ENCODE assay signal across 1 cellular context in the genomic region with DNA sequence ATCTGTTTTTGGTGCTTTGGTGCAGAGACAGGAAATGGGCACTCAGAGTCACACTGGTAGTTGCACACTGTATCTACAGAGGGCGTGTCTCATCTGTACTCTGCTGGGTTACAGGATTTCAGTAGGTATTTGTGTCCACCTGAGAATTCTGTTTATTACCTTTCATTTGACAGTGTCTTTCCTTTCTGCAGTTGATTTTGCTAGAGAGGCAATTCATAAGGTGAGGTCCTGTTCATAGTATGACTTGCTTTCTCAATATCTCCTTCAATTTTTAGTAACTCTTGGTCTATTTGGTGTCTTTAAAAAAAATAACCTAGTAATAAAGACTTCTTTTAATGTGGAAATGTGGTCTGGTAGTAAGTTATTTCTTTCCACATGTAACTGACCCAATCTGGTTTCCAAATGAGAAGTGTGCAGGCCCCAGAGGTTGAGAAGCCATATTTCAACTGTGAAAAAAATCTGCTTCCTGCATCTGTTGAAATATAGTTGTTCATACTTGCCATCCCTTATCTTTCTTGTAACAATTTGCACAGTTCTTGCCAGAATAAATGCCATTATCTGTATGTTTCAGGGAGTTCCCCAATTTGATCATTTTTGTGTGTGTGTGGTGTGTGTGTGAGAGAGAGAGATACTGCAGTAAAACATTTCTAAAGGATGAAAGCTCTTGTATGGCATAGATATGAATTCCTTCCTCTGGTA.
TF ChIP-seq lines count a peak whose summit lies in the region.

No MANE protein-coding gene starts in this region.

TF ChIP-seq in K562, 482 proteins besides CTCF, POLR2A, EP300 and RAD21 (continued from another document and continues in another):
- TF ChIP-seq NCOA4 (IDR thresholded peaks at IDR 0.05; ENCODE audit: partially characterized antibody) (no peak), ZNF655 (CRISPR knock-in tag; IDR thresholded peaks at IDR 0.05) (no peak), HCFC1 (IDR thresholded peaks at IDR 0.05; ENCODE audit: low read depth, low read length) (peak; percentile 20; the same call in 1 of the 2 replicates), ARID2 (IDR thresholded peaks at IDR 0.05) (no peak), E2F1 (CRISPR knock-in tag; IDR thresholded peaks at IDR 0.05) (no peak), TBP (optimal IDR thresholded peaks at IDR 0.05; ENCODE audit: low read depth, low read length) (no peak), TRIM25 (IDR thresholded peaks at IDR 0.05; ENCODE audit: borderline replicate concordance) (no peak), CBX5 (IDR thresholded peaks at IDR 0.05; ENCODE audit: borderline replicate concordance, low read depth) (no peak), SMAD1 (IDR thresholded peaks at IDR 0.05; ENCODE audit: low read depth, low read length, partially characterized antibody) (peak; percentile 68), MEF2A (IDR thresholded peaks at IDR 0.05; ENCODE audit: control insufficient read depth, low read depth, low read length) (0 out of 2 replicates have a peak, but pooled peaks have one; percentile 36), RHOXF2B (CRISPR knock-in tag; conservative IDR thresholded peaks at IDR 0.05) (no peak), ZNF717 (CRISPR knock-in tag; IDR thresholded peaks at IDR 0.05) (no peak), ZBTB9 (CRISPR knock-in tag; IDR thresholded peaks at IDR 0.05) (peak; percentile 51; the same call in 1 of the 2 replicates), ZC3H4 (CRISPR knock-in tag; IDR thresholded peaks at IDR 0.05; ENCODE audit: borderline replicate concordance) (no peak), SRSF1 (IDR thresholded peaks at IDR 0.05; ENCODE audit: low read depth, low read length) (no peak), CHD4 (IDR thresholded peaks at IDR 0.05; ENCODE audit: insufficient read depth, insufficient replicate concordance, low read depth, low read length, poor library complexity, severe bottlenecking) (peak; percentile 4), ZEB2 (IDR thresholded peaks at IDR 0.05) (peak; percentile 78; the same call in 1 of the 2 replicates), STAT5B (CRISPR knock-in tag; IDR thresholded peaks at IDR 0.05) (no peak), NR3C1 (CRISPR knock-in tag; IDR thresholded peaks at IDR 0.05) (no peak), ZNF75A (CRISPR knock-in tag; IDR thresholded peaks at IDR 0.05) (0 out of 2 replicates have a peak, but pooled peaks have one; percentile 5), OTX1 (CRISPR knock-in tag; IDR thresholded peaks at IDR 0.05) (no peak), ZNF584 (CRISPR knock-in tag; IDR thresholded peaks at IDR 0.05; ENCODE audit: low read depth) (0 out of 2 replicates have a peak, but pooled peaks have one; percentile 14), IFI16 (CRISPR knock-in tag; IDR thresholded peaks at IDR 0.05) (no peak), U2AF1 (optimal IDR thresholded peaks at IDR 0.05; ENCODE audit: low read depth, low read length) (no peak), CAMTA2 (CRISPR knock-in tag; conservative IDR thresholded peaks at IDR 0.05) (no peak)
- TF ChIP-seq, protein P1, sequence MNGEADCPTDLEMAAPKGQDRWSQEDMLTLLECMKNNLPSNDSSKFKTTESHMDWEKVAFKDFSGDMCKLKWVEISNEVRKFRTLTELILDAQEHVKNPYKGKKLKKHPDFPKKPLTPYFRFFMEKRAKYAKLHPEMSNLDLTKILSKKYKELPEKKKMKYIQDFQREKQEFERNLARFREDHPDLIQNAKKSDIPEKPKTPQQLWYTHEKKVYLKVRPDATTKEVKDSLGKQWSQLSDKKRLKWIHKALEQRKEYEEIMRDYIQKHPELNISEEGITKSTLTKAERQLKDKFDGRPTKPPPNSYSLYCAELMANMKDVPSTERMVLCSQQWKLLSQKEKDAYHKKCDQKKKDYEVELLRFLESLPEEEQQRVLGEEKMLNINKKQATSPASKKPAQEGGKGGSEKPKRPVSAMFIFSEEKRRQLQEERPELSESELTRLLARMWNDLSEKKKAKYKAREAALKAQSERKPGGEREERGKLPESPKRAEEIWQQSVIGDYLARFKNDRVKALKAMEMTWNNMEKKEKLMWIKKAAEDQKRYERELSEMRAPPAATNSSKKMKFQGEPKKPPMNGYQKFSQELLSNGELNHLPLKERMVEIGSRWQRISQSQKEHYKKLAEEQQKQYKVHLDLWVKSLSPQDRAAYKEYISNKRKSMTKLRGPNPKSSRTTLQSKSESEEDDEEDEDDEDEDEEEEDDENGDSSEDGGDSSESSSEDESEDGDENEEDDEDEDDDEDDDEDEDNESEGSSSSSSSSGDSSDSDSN (IDR thresholded peaks at IDR 0.05; ENCODE audit: borderline replicate concordance in 1 of 2, low read depth in 2 of 2, low read length in 2 of 2), result no peak
- TF ChIP-seq, protein P2, sequence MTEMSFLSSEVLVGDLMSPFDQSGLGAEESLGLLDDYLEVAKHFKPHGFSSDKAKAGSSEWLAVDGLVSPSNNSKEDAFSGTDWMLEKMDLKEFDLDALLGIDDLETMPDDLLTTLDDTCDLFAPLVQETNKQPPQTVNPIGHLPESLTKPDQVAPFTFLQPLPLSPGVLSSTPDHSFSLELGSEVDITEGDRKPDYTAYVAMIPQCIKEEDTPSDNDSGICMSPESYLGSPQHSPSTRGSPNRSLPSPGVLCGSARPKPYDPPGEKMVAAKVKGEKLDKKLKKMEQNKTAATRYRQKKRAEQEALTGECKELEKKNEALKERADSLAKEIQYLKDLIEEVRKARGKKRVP (CRISPR knock-in tag; IDR thresholded peaks at IDR 0.05), result peak; percentile 41; the same call in 1 of the 2 replicates
- TF ChIP-seq, protein P3, sequence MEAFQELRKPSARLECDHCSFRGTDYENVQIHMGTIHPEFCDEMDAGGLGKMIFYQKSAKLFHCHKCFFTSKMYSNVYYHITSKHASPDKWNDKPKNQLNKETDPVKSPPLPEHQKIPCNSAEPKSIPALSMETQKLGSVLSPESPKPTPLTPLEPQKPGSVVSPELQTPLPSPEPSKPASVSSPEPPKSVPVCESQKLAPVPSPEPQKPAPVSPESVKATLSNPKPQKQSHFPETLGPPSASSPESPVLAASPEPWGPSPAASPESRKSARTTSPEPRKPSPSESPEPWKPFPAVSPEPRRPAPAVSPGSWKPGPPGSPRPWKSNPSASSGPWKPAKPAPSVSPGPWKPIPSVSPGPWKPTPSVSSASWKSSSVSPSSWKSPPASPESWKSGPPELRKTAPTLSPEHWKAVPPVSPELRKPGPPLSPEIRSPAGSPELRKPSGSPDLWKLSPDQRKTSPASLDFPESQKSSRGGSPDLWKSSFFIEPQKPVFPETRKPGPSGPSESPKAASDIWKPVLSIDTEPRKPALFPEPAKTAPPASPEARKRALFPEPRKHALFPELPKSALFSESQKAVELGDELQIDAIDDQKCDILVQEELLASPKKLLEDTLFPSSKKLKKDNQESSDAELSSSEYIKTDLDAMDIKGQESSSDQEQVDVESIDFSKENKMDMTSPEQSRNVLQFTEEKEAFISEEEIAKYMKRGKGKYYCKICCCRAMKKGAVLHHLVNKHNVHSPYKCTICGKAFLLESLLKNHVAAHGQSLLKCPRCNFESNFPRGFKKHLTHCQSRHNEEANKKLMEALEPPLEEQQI (IDR thresholded peaks at IDR 0.05), result peak; percentile 89
- TF ChIP-seq, protein P4, sequence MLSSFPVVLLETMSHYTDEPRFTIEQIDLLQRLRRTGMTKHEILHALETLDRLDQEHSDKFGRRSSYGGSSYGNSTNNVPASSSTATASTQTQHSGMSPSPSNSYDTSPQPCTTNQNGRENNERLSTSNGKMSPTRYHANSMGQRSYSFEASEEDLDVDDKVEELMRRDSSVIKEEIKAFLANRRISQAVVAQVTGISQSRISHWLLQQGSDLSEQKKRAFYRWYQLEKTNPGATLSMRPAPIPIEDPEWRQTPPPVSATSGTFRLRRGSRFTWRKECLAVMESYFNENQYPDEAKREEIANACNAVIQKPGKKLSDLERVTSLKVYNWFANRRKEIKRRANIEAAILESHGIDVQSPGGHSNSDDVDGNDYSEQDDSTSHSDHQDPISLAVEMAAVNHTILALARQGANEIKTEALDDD (IDR thresholded peaks at IDR 0.05), result peak; percentile 35; the same call in 1 of the 2 replicates
- TF ChIP-seq, protein P5, sequence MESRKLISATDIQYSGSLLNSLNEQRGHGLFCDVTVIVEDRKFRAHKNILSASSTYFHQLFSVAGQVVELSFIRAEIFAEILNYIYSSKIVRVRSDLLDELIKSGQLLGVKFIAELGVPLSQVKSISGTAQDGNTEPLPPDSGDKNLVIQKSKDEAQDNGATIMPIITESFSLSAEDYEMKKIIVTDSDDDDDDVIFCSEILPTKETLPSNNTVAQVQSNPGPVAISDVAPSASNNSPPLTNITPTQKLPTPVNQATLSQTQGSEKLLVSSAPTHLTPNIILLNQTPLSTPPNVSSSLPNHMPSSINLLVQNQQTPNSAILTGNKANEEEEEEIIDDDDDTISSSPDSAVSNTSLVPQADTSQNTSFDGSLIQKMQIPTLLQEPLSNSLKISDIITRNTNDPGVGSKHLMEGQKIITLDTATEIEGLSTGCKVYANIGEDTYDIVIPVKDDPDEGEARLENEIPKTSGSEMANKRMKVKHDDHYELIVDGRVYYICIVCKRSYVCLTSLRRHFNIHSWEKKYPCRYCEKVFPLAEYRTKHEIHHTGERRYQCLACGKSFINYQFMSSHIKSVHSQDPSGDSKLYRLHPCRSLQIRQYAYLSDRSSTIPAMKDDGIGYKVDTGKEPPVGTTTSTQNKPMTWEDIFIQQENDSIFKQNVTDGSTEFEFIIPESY (CRISPR knock-in tag; IDR thresholded peaks at IDR 0.05), result no peak
- TF ChIP-seq, protein P6, sequence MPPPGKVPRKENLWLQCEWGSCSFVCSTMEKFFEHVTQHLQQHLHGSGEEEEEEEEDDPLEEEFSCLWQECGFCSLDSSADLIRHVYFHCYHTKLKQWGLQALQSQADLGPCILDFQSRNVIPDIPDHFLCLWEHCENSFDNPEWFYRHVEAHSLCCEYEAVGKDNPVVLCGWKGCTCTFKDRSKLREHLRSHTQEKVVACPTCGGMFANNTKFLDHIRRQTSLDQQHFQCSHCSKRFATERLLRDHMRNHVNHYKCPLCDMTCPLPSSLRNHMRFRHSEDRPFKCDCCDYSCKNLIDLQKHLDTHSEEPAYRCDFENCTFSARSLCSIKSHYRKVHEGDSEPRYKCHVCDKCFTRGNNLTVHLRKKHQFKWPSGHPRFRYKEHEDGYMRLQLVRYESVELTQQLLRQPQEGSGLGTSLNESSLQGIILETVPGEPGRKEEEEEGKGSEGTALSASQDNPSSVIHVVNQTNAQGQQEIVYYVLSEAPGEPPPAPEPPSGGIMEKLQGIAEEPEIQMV (tag; conservative IDR thresholded peaks at IDR 0.05; ENCODE audit: low read depth), result no peak
- TF ChIP-seq, protein P7, sequence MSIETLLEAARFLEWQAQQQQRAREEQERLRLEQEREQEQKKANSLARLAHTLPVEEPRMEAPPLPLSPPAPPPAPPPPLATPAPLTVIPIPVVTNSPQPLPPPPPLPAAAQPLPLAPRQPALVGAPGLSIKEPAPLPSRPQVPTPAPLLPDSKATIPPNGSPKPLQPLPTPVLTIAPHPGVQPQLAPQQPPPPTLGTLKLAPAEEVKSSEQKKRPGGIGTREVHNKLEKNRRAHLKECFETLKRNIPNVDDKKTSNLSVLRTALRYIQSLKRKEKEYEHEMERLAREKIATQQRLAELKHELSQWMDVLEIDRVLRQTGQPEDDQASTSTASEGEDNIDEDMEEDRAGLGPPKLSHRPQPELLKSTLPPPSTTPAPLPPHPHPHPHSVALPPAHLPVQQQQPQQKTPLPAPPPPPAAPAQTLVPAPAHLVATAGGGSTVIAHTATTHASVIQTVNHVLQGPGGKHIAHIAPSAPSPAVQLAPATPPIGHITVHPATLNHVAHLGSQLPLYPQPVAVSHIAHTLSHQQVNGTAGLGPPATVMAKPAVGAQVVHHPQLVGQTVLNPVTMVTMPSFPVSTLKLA (conservative IDR thresholded peaks at IDR 0.05), result peak; percentile 49 to 73
- TF ChIP-seq, protein P8, sequence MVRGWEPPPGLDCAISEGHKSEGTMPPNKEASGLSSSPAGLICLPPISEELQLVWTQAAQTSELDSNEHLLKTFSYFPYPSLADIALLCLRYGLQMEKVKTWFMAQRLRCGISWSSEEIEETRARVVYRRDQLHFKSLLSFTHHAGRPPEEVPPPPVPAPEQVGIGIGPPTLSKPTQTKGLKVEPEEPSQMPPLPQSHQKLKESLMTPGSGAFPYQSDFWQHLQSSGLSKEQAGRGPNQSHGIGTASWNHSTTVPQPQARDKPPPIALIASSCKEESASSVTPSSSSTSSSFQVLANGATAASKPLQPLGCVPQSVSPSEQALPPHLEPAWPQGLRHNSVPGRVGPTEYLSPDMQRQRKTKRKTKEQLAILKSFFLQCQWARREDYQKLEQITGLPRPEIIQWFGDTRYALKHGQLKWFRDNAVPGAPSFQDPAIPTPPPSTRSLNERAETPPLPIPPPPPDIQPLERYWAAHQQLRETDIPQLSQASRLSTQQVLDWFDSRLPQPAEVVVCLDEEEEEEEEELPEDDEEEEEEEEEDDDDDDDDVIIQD (CRISPR knock-in tag; IDR thresholded peaks at IDR 0.05), result no peak
